In genomic region chr7:153065021-153065420, GRCh38 we compare ENCODE assay signal across 22 cellular contexts.
DNase-seq lines count a peak whose midpoint lies in the region; ATAC-seq, FAIRE-seq and TF ChIP-seq lines count a peak whose summit lies in the region.
"Had no signal": no experiment of that assay in that cellular context is flagged by ENCODE, and none has a peak within 500 bp of the region (broad histone marks: within the 10 kb centered on the region; RNA-seq: fewer than 3 reads in every experiment).

No MANE protein-coding gene starts in this region.

- POLR2A ChIA-PET in HepG2 (lab: Yijun Ruan, JAX): no interaction called here

- H3K27ac ChIP-seq in HepG2 (ENCODE audit: extremely low read length, insufficient read depth, low read length): no peak overlapping the region
- H3K27ac ChIP-seq in right lobe of liver: no peak overlapping the region
- H3K27ac ChIP-seq: 22Rv1, BLaER1, C4-2B had no signal

- H3K4me1 ChIP-seq in HepG2 (ENCODE audit: insufficient read depth, low read length) (peaks cover 7% of the 10 kb centered on the region), right lobe of liver (no peaks in the 10 kb centered on the region)
- H3K4me1 ChIP-seq: BLaER1, Caco-2, HAP-1 had no signal

- no peak for TF ChIP-seq POLR2A in HepG2 (IDR thresholded peaks at IDR 0.05; ENCODE audit: insufficient read depth in 1 of 2, low read depth in 2 of 2, low read length in 2 of 2)
- TF ChIP-seq POLR2A in right lobe of liver (IDR thresholded peaks at IDR 0.05): no peak

- H3K79me2 ChIP-seq in HepG2 (ENCODE audit: insufficient read depth, low read length): no peaks in the 10 kb centered on the region

- ATAC-seq in HepG2: no peak
- ATAC-seq in right lobe of liver: no peak
- no peak for ATAC-seq in HG02981 (IDR thresholded peaks at IDR 0.05; ENCODE audit: unreplicated experiment)
- ATAC-seq in GM18873 (IDR thresholded peaks at IDR 0.05; ENCODE audit: low FRiP score, unreplicated experiment): no peak
- no peak for ATAC-seq in GM21528 (IDR thresholded peaks at IDR 0.05; ENCODE audit: low FRiP score, unreplicated experiment)
- ATAC-seq: CD8-positive, alpha-beta T cell; GM23338 had no signal

- TF ChIP-seq CTCF in HepG2 (CRISPR knock-in tag; IDR thresholded peaks at IDR 0.05) (no peak), right lobe of liver (IDR thresholded peaks at IDR 0.05) (no peak), epithelial cell of esophagus (IDR thresholded peaks at IDR 0.05; ENCODE audit: insufficient read depth, low read depth, low read length, missing control alignments) (no peak)

- CTCF ChIA-PET in HepG2 (lab: Yijun Ruan, JAX; ENCODE audit: low intra/inter-chr PET ratio, low total read pairs): no interaction called here

- H3K27me3 ChIP-seq in HepG2 (ENCODE audit: control insufficient read depth in 1 of 2, insufficient read depth in 2 of 2, low read length in 2 of 2): peaks cover 0 to 4% of the 10 kb centered on the region in 2 experiments; a peak in 2 of 5 replicates
- no peaks in the 10 kb centered on the region for H3K27me3 ChIP-seq in right lobe of liver
- H3K27me3 ChIP-seq: BLaER1 had no signal

- TF ChIP-seq EP300 in HepG2 (IDR thresholded peaks at IDR 0.05; ENCODE audit: low read depth in 2 of 2, low read length in 2 of 2) (no peak), HepG2 (CRISPR knock-in tag; IDR thresholded peaks at IDR 0.05; ENCODE audit: borderline replicate concordance) (no peak)

- 0% methylated on average over 1 of the region's 1 CpG for WGBS in HepG2 (ENCODE audit: low lambda C conversion rate)
- 7% methylated on average over 1 of the region's 1 CpG for WGBS in right lobe of liver (ENCODE audit: insufficient coverage, low coverage, low lambda C conversion rate, missing lambda C conversion rate)

- no peak for TF ChIP-seq RAD21 in HepG2 (CRISPR knock-in tag; IDR thresholded peaks at IDR 0.05)

- DNase-seq in HepG2 (ENCODE audit: low spot score): peak; percentile 30
- DNase-seq in right lobe of liver: no peak
- peak; percentile 25 for DNase-seq in RKO (ENCODE audit: low spot score)
- DNase-seq in epithelial cell of esophagus (ENCODE audit: low read depth): peak; percentile 24
- DNase-seq: Caco-2; CD4-positive, CD25-positive, alpha-beta regulatory T cell; CD8-positive, alpha-beta T cell; DMS153; DND-41; HFFc6 had no signal

- H3K4me2 ChIP-seq in HepG2 (ENCODE audit: low read depth, low read length): no peak overlapping the region
- H3K4me2 ChIP-seq: BLaER1, GM23338 had no signal

- no peak overlapping the region for H3K4me3 ChIP-seq in HepG2 (replicated peaks in 1 of 3; ENCODE audit: insufficient read depth in 1 of 3, low read depth in 2 of 3, low read length in 3 of 3)
- H3K4me3 ChIP-seq in right lobe of liver: no peak overlapping the region
- no peak overlapping the region for H3K4me3 ChIP-seq in epithelial cell of esophagus (ENCODE audit: low read length)
- H3K4me3 ChIP-seq: BLaER1, GM23338, HAP-1 had no signal

- no peak overlapping the region for H2AFZ ChIP-seq in HepG2 (ENCODE audit: low read length)
- H2AFZ ChIP-seq: GM23338 had no signal

- H4K20me1 ChIP-seq in HepG2 (ENCODE audit: insufficient read depth, low read length): no peaks in the 10 kb centered on the region
- H4K20me1 ChIP-seq: BLaER1 had no signal

- no TSS peak for BruUV-seq in HepG2 (replicated peaks; lab: Mats Ljungman, UMichigan)

- in situ Hi-C loops in HepG2 (cut with HindIII; ENCODE audit: extremely low pct_ligation_motif_present, low pct_unique_long_range_greater_than_20kb): no loop called here

- intact Hi-C loops in HepG2 (cut with micrococcal nuclease; ENCODE audit: unreplicated experiment): no loop called here
- intact Hi-C loops in right lobe of liver (cut with DNase I): no loop called here

- H3K36me3 ChIP-seq in HepG2 (replicated peaks in 1 of 2; ENCODE audit: control insufficient read depth in 1 of 2, insufficient read depth in 2 of 2, low read length in 2 of 2) (no peaks in the 10 kb centered on the region), right lobe of liver (no peaks in the 10 kb centered on the region)
- H3K36me3 ChIP-seq: BLaER1, HAP-1 had no signal

- H3K9me3 ChIP-seq in HepG2 (ENCODE audit: low read length): no peaks in the 10 kb centered on the region
- H3K9me3 ChIP-seq in right lobe of liver: no peaks in the 10 kb centered on the region
- H3K9me3 ChIP-seq: BLaER1, Caco-2, HAP-1 had no signal

- FAIRE-seq in HepG2 (lab: Jason Lieb, UNC): no peak
- FAIRE-seq: A204.1, G401.6, GM12892, GM19239 had no signal

- no peak overlapping the region for H3K9ac ChIP-seq in HepG2 (ENCODE audit: insufficient read depth, low read depth, low read length)
- H3K9ac ChIP-seq: BLaER1 had no signal

TF ChIP-seq in HepG2, 621 proteins besides CTCF, POLR2A, EP300 and RAD21 (continues in another document):
- TF ChIP-seq BRCA1 (CRISPR knock-in tag; IDR thresholded peaks at IDR 0.05): no peak
- no peak for TF ChIP-seq ZEB1 (IDR thresholded peaks at IDR 0.05; ENCODE audit: insufficient replicate concordance, low read depth)
- no peak for TF ChIP-seq ZNF331 (CRISPR knock-in tag; IDR thresholded peaks at IDR 0.05)
- TF ChIP-seq ZNF619 (CRISPR knock-in tag; IDR thresholded peaks at IDR 0.05): no peak
- TF ChIP-seq ZBTB46 (CRISPR knock-in tag; IDR thresholded peaks at IDR 0.05; ENCODE audit: borderline replicate concordance): no peak
- no peak for TF ChIP-seq RAD51 (IDR thresholded peaks at IDR 0.05; ENCODE audit: borderline replicate concordance)
- TF ChIP-seq, protein P1, sequence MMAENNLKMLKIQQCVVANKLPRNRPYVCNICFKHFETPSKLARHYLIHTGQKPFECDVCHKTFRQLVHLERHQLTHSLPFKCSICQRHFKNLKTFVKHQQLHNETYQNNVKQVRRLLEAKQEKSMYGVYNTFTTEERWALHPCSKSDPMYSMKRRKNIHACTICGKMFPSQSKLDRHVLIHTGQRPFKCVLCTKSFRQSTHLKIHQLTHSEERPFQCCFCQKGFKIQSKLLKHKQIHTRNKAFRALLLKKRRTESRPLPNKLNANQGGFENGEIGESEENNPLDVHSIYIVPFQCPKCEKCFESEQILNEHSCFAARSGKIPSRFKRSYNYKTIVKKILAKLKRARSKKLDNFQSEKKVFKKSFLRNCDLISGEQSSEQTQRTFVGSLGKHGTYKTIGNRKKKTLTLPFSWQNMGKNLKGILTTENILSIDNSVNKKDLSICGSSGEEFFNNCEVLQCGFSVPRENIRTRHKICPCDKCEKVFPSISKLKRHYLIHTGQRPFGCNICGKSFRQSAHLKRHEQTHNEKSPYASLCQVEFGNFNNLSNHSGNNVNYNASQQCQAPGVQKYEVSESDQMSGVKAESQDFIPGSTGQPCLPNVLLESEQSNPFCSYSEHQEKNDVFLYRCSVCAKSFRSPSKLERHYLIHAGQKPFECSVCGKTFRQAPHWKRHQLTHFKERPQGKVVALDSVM (CRISPR knock-in tag; IDR thresholded peaks at IDR 0.05): no peak
- TF ChIP-seq U2AF2 (IDR thresholded peaks at IDR 0.05; ENCODE audit: low read depth, low read length): no peak
- TF ChIP-seq SPEN (CRISPR knock-in tag; IDR thresholded peaks at IDR 0.05; ENCODE audit: low read depth): no peak
- no peak for TF ChIP-seq GABPA (IDR thresholded peaks at IDR 0.05; ENCODE audit: low read depth, low read length)
- 0 out of 2 replicates have a peak, but pooled peaks have one; percentile 8 for TF ChIP-seq GABPA (CRISPR knock-in tag; IDR thresholded peaks at IDR 0.05; ENCODE audit: low read depth)
- no peak for TF ChIP-seq KLF15 (CRISPR knock-in tag; IDR thresholded peaks at IDR 0.05; ENCODE audit: borderline replicate concordance)
- TF ChIP-seq, protein P2, sequence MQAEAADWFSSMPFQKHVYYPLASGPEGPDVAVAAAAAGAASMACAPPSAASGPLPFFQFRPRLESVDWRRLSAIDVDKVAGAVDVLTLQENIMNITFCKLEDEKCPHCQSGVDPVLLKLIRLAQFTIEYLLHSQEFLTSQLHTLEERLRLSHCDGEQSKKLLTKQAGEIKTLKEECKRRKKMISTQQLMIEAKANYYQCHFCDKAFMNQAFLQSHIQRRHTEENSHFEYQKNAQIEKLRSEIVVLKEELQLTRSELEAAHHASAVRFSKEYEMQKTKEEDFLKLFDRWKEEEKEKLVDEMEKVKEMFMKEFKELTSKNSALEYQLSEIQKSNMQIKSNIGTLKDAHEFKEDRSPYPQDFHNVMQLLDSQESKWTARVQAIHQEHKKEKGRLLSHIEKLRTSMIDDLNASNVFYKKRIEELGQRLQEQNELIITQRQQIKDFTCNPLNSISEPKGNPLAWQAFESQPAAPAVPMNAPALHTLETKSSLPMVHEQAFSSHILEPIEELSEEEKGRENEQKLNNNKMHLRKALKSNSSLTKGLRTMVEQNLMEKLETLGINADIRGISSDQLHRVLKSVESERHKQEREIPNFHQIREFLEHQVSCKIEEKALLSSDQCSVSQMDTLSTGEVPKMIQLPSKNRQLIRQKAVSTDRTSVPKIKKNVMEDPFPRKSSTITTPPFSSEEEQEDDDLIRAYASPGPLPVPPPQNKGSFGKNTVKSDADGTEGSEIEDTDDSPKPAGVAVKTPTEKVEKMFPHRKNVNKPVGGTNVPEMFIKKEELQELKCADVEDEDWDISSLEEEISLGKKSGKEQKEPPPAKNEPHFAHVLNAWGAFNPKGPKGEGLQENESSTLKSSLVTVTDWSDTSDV (CRISPR knock-in tag; IDR thresholded peaks at IDR 0.05): no peak
- TF ChIP-seq FOSL2 (CRISPR knock-in tag; IDR thresholded peaks at IDR 0.05): peak; percentile 72
- no peak for TF ChIP-seq SNAPC5 (CRISPR knock-in tag; IDR thresholded peaks at IDR 0.05; ENCODE audit: borderline replicate concordance)
- no peak for TF ChIP-seq ZFX (CRISPR knock-in tag; IDR thresholded peaks at IDR 0.05; ENCODE audit: low read depth)
- TF ChIP-seq ZNF577 (CRISPR knock-in tag; IDR thresholded peaks at IDR 0.05; ENCODE audit: borderline replicate concordance, low read depth): no peak
- no peak for TF ChIP-seq PCBP1 (IDR thresholded peaks at IDR 0.05; ENCODE audit: borderline replicate concordance, low read depth, low read length)
- TF ChIP-seq KLF16 (CRISPR knock-in tag; IDR thresholded peaks at IDR 0.05): no peak

Comparison
In these comparisons a context has a peak if more than half of its experiments do, and no peak if none do; other contexts are left out.
1. DNase-seq: peak in HepG2 (single experiment), RKO (single experiment) and epithelial cell of esophagus (single experiment); none in right lobe of liver (0 of 3).